ENCODE assay signal across 8 cellular contexts in genomic region chr16:88505405-88506082, GRCh38. TPM values are rescaled to one million over a fixed set of nuclear protein-coding genes. Genes with fewer than 3 reads are reported as not detected.
A peak's percentile ranks its signal among the peaks of the same experiment; 100 is the strongest.
DNase-seq lines count a peak whose midpoint lies in the region; ATAC-seq, FAIRE-seq and TF ChIP-seq lines count a peak whose summit lies in the region.

No MANE protein-coding gene starts in this region.

- DNase-seq in GM12891 (ENCODE audit: insufficient read length, low spot score) (peak; percentile 63), NCI-H460 (ENCODE audit: extremely low read depth, low read depth) (peak; percentile 11), activated T-cell treated with anti-CD3 and anti-CD28 coated beads for 48 hours (ENCODE audit: low read depth) (peak; percentile 42), foreskin keratinocyte (peak in 1 of 2 donors; percentile 21), superior temporal gyrus (ENCODE audit: extremely low spot score) (no peak)
- DNase-seq in stimulated activated CD4-positive, alpha-beta T cell treated with anti-CD3 and anti-CD28 coated beads, Interleukin-1b, Interleukin-23, amount 100 ng/mL, for 1 hour (ENCODE audit: low read depth in 2 of 2): peak; percentile 39 to 44

- no peak overlapping the region for H3K27ac ChIP-seq in foreskin keratinocyte

- H3K27me3 ChIP-seq in foreskin keratinocyte: no peaks in the 10 kb centered on the region

- FAIRE-seq in GM12891 (lab: Jason Lieb, UNC): no peak

- H3K4me1 ChIP-seq in foreskin keratinocyte: no peaks in the 10 kb centered on the region

- peak; percentile 14 for ATAC-seq in foreskin keratinocyte
- no peak for ATAC-seq in GM18867 (IDR thresholded peaks at IDR 0.05; ENCODE audit: unreplicated experiment)
- no peak for ATAC-seq in HG03354 (IDR thresholded peaks at IDR 0.05; ENCODE audit: poor library complexity, severe bottlenecking, unreplicated experiment)

- no peak for TF ChIP-seq POLR2A in GM12891 (IDR thresholded peaks at IDR 0.05; ENCODE audit: low read depth, low read length)

- TF ChIP-seq CTCF in foreskin keratinocyte (conservative IDR thresholded peaks at IDR 0.05): peak; percentile 71

TF ChIP-seq in GM12891, 5 proteins besides CTCF, POLR2A, EP300 and RAD21:
- TF ChIP-seq POLR2AphosphoS5 (IDR thresholded peaks at IDR 0.05; ENCODE audit: low read depth, low read length) (no peak), SPI1 (IDR thresholded peaks at IDR 0.05; ENCODE audit: low read depth, low read length) (no peak), PAX5 (IDR thresholded peaks at IDR 0.05; ENCODE audit: insufficient read depth, low read length, severe bottlenecking) (no peak), POU2F2 (IDR thresholded peaks at IDR 0.05; ENCODE audit: low read depth, low read length) (no peak), TAF1 (IDR thresholded peaks at IDR 0.05; ENCODE audit: low read depth, low read length) (no peak)
TF ChIP-seq in GM12891: peak in this region for 0.

RNA-seq across cellular contexts. Expression of gene ZFPM1, which starts 52.5 kb away (rescaled TPM):
- polyA plus RNA-seq in GM12891 (2012; ENCODE audit: low read depth, missing spikeins): 0.87 TPM
- total RNA-seq in NCI-H460 (2014; rRNA removed; shearing (Covaris generic)): 0.67 and 0.95 TPM in 2 replicates
- 0.75 and 1.2 TPM in 2 replicates for polyA plus RNA-seq in NCI-H460 (2014; cell fraction: nucleus; rRNA removed)
- 4.4 and 4.8 TPM in 2 replicates for total RNA-seq in foreskin keratinocyte
- 2.9 and 3.0 TPM in 2 replicates for polyA plus RNA-seq in foreskin keratinocyte
